In genomic region chr6:13761361-13762036, GRCh38 we compare ENCODE assay signal across 1 cellular context.
TF ChIP-seq lines count a peak whose summit lies in the region.

No MANE protein-coding gene starts in this region.

TF ChIP-seq in K562, 482 proteins besides CTCF, POLR2A, EP300 and RAD21:
- TF ChIP-seq ZNF512 (tag; IDR thresholded peaks at IDR 0.05) (peak; percentile 55; the same call in 1 of the 2 replicates), NR4A1 (CRISPR knock-in tag; IDR thresholded peaks at IDR 0.05) (no peak), NR4A1 (tag; IDR thresholded peaks at IDR 0.05) (no peak)
